Comparison of ENCODE assay signal across 1 cellular context in genomic region chr1:16145988-16146887, GRCh38.
TF ChIP-seq lines count a peak whose summit lies in the region.

No MANE protein-coding gene starts in this region.

TF ChIP-seq in K562, 482 proteins besides CTCF, POLR2A, EP300 and RAD21 (continued from another document and continues in another):
- no peak for TF ChIP-seq E4F1 (CRISPR knock-in tag; IDR thresholded peaks at IDR 0.05; ENCODE audit: borderline replicate concordance)
- TF ChIP-seq CREBBP (IDR thresholded peaks at IDR 0.05; ENCODE audit: low read depth, low read length): no peak
- TF ChIP-seq, protein P1, sequence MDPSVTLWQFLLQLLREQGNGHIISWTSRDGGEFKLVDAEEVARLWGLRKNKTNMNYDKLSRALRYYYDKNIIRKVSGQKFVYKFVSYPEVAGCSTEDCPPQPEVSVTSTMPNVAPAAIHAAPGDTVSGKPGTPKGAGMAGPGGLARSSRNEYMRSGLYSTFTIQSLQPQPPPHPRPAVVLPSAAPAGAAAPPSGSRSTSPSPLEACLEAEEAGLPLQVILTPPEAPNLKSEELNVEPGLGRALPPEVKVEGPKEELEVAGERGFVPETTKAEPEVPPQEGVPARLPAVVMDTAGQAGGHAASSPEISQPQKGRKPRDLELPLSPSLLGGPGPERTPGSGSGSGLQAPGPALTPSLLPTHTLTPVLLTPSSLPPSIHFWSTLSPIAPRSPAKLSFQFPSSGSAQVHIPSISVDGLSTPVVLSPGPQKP (CRISPR knock-in tag; IDR thresholded peaks at IDR 0.05): no peak
- TF ChIP-seq ZNF280B (CRISPR knock-in tag; IDR thresholded peaks at IDR 0.05): no peak
- TF ChIP-seq MTF1 (CRISPR knock-in tag; IDR thresholded peaks at IDR 0.05; ENCODE audit: borderline replicate concordance): no peak
- TF ChIP-seq ARID3A (IDR thresholded peaks at IDR 0.05; ENCODE audit: borderline replicate concordance, low read depth, low read length): 0 out of 2 replicates have a peak, but pooled peaks have one; percentile 33
- no peak for TF ChIP-seq CHD1 (IDR thresholded peaks at IDR 0.05; ENCODE audit: low read length)
- TF ChIP-seq TOE1 (IDR thresholded peaks at IDR 0.05; ENCODE audit: borderline replicate concordance): no peak; the same call in 1 of the 2 replicates
- no peak for TF ChIP-seq TOE1 (CRISPR knock-in tag; IDR thresholded peaks at IDR 0.05; ENCODE audit: borderline replicate concordance, low read depth)
- no peak for TF ChIP-seq ZBTB12 (CRISPR knock-in tag; IDR thresholded peaks at IDR 0.05)
- TF ChIP-seq AFF1 (IDR thresholded peaks at IDR 0.05; ENCODE audit: low read depth in 1 of 2, partially characterized antibody in 2 of 2): no peak
- peak; percentile 78; the same call in 1 of the 2 replicates for TF ChIP-seq NFATC3 (IDR thresholded peaks at IDR 0.05)
- TF ChIP-seq POLR3G (IDR thresholded peaks at IDR 0.05; ENCODE audit: extremely low read depth, insufficient read length, insufficient replicate concordance): no peak
- no peak for TF ChIP-seq HDAC8 (tag; IDR thresholded peaks at IDR 0.05)
- no peak; a peak in 1 of 3 replicates for TF ChIP-seq CBX3 (IDR thresholded peaks at IDR 0.05; ENCODE audit: borderline replicate concordance in 1 of 2, low read length in 2 of 2)
- no peak for TF ChIP-seq ZNF3 (CRISPR knock-in tag; IDR thresholded peaks at IDR 0.05)
- TF ChIP-seq PYGO2 (tag; IDR thresholded peaks at IDR 0.05): no peak
- TF ChIP-seq ZNF282 (CRISPR knock-in tag; IDR thresholded peaks at IDR 0.05): no peak
- TF ChIP-seq ELF4 (CRISPR knock-in tag; IDR thresholded peaks at IDR 0.05): no peak
- no peak for TF ChIP-seq ZNF518B (CRISPR knock-in tag; IDR thresholded peaks at IDR 0.05)
- 0 out of 2 replicates have a peak, but pooled peaks have one; percentile 49 for TF ChIP-seq MXI1 (IDR thresholded peaks at IDR 0.05; ENCODE audit: low read depth, low read length)
- TF ChIP-seq ARID2 (IDR thresholded peaks at IDR 0.05): no peak
- peak; percentile 7 to 69; a peak in 2 of 4 replicates for TF ChIP-seq HDAC1 (IDR thresholded peaks at IDR 0.05)
- peak; percentile 80 for TF ChIP-seq BRD9 (IDR thresholded peaks at IDR 0.05; ENCODE audit: low read depth, partially characterized antibody)
- peak; percentile 13 to 44; a peak in 3 of 4 replicates for TF ChIP-seq NRF1 (conservative IDR thresholded peaks at IDR 0.05 in 1 of 2, IDR thresholded peaks at IDR 0.05 in 1 of 2)
- TF ChIP-seq PATZ1 (CRISPR knock-in tag; IDR thresholded peaks at IDR 0.05; ENCODE audit: borderline replicate concordance): no peak
- no peak for TF ChIP-seq ZNF717 (CRISPR knock-in tag; IDR thresholded peaks at IDR 0.05)
- TF ChIP-seq USF1 (CRISPR knock-in tag; IDR thresholded peaks at IDR 0.05): peak; percentile 49
- 0 out of 2 replicates have a peak, but pooled peaks have one; percentile 37 for TF ChIP-seq GTF2F1 (IDR thresholded peaks at IDR 0.05; ENCODE audit: low read depth, low read length)
- peak; percentile 95 for TF ChIP-seq TFAP4 (CRISPR knock-in tag; IDR thresholded peaks at IDR 0.05; ENCODE audit: borderline replicate concordance)
- no peak for TF ChIP-seq ZBTB43 (CRISPR knock-in tag; IDR thresholded peaks at IDR 0.05)
- TF ChIP-seq ZKSCAN1 (IDR thresholded peaks at IDR 0.05; ENCODE audit: low read depth, low read length): 0 out of 2 replicates have a peak, but pooled peaks have one; percentile 4
- TF ChIP-seq CTBP1 (IDR thresholded peaks at IDR 0.05; ENCODE audit: borderline replicate concordance): peak; percentile 66; the same call in 1 of the 2 replicates
- TF ChIP-seq NFXL1 (CRISPR knock-in tag; IDR thresholded peaks at IDR 0.05): no peak
- peak; percentile 69 to 83; a peak in 2 of 4 replicates for TF ChIP-seq TBL1XR1 (IDR thresholded peaks at IDR 0.05; ENCODE audit: low read length in 2 of 2)
